ENCODE assay signal across 11 cellular contexts in the genomic region with DNA sequence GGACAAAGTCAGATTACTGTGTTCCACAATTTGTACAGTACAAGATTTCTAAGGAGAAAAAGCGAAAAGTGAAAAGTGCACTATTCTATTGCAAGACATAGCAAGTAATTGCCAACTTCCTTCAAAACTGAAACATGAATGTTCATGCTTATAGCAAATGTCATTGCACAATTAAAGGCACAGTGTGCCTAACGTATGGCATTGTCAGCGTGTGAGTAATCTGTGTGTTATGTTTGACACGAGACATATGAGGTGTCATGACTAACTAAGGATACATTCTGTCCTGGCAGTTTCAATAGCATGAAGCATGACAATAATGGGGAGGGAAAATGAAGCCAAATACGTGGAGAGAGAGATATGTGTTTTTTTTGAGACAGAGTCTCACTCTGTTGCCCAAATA. TPM values are rescaled to one million over a fixed set of nuclear protein-coding genes. Genes with fewer than 3 reads are reported as not detected.
DNase-seq lines count a peak whose midpoint lies in the region; ATAC-seq, FAIRE-seq and TF ChIP-seq lines count a peak whose summit lies in the region.
"Had no signal": no experiment of that assay in that cellular context is flagged by ENCODE, and none has a peak within 500 bp of the region (broad histone marks: within the 10 kb centered on the region; RNA-seq: fewer than 3 reads in every experiment).

No MANE protein-coding gene starts in this region.

- no peaks in the 10 kb centered on the region for H4K20me1 ChIP-seq in keratinocyte (ENCODE audit: control insufficient read depth, extremely low read depth, insufficient read depth, low read length)

- POLR2A ChIA-PET in activated CD4-positive, alpha-beta memory T cell treated with anti-CD3 and anti-CD28 coated beads, Interleukin-2, amount 10 ng/mL, durations not matched to agents 7 days and 5 days (lab: Charles Lee): no interaction called here

- no peaks in the 10 kb centered on the region for H3K79me2 ChIP-seq in keratinocyte (ENCODE audit: control insufficient read depth, insufficient read depth, low read length)

- FAIRE-seq in GM12891 (lab: Jason Lieb, UNC) (peak; percentile 99), keratinocyte (lab: Jason Lieb, UNC) (peak; percentile 99)

- no peak overlapping the region for H3K4me3 ChIP-seq in keratinocyte (ENCODE audit: control insufficient read depth in 2 of 3, extremely low read depth in 1 of 3, insufficient read depth in 2 of 3, low read depth in 1 of 3, low read length in 3 of 3)

- H3K9me1 ChIP-seq in keratinocyte (ENCODE audit: control insufficient read depth, extremely low read depth, insufficient read depth, low read length): no peaks in the 10 kb centered on the region

- no peak for TF ChIP-seq POLR2A in GM12891 (IDR thresholded peaks at IDR 0.05; ENCODE audit: low read depth, low read length)

- TF ChIP-seq CTCF in keratinocyte (optimal IDR thresholded peaks at IDR 0.05 in 1 of 3, IDR thresholded peaks at IDR 0.05 in 1 of 3, conservative IDR thresholded peaks at IDR 0.05 in 1 of 3; ENCODE audit: extremely low read depth in 1 of 3, insufficient read depth in 2 of 3, low read length in 3 of 3) (no peak), GM10266 (IDR thresholded peaks at IDR 0.05; ENCODE audit: control insufficient read depth, insufficient read depth, low read depth, missing control alignments) (no peak)

- H3K27ac Mint-ChIP-seq in activated CD4-positive, alpha-beta memory T cell treated with anti-CD3 and anti-CD28 coated beads, Interleukin-2, amount 10 ng/mL, durations not matched to agents 7 days and 5 days: no peak overlapping the region
- H3K27ac Mint-ChIP-seq: activated CD8-positive, alpha-beta memory T cell treated with anti-CD3 and anti-CD28 coated beads, Interleukin-2, amount 10 ng/mL, durations not matched to agents 7 days and 5 days had no signal

- no peaks in the 10 kb centered on the region for H3K4me1 Mint-ChIP-seq in activated CD4-positive, alpha-beta memory T cell treated with anti-CD3 and anti-CD28 coated beads, Interleukin-2, amount 10 ng/mL, durations not matched to agents 7 days and 5 days
- H3K4me1 Mint-ChIP-seq: activated CD8-positive, alpha-beta memory T cell treated with anti-CD3 and anti-CD28 coated beads, Interleukin-2, amount 10 ng/mL, durations not matched to agents 7 days and 5 days had no signal

- no peaks in the 10 kb centered on the region for H3K9me3 Mint-ChIP-seq in activated CD4-positive, alpha-beta memory T cell treated with anti-CD3 and anti-CD28 coated beads, Interleukin-2, amount 10 ng/mL, durations not matched to agents 7 days and 5 days

- H3K9ac ChIP-seq in keratinocyte (ENCODE audit: control insufficient read depth, extremely low read depth, insufficient read depth, low read length): no peak overlapping the region

- dilution Hi-C loops in keratinocyte (cut with MboI; ENCODE audit: extremely low pct_ligation_motif_present, low sequenced_read_pairs): no loop called here

- no peaks in the 10 kb centered on the region for H3K9me3 ChIP-seq in keratinocyte (ENCODE audit: control insufficient read depth, low read depth, low read length)

- H3K27me3 Mint-ChIP-seq in activated CD4-positive, alpha-beta memory T cell treated with anti-CD3 and anti-CD28 coated beads, Interleukin-2, amount 10 ng/mL, durations not matched to agents 7 days and 5 days: peaks cover 1% of the 10 kb centered on the region
- H3K27me3 Mint-ChIP-seq: activated CD8-positive, alpha-beta memory T cell treated with anti-CD3 and anti-CD28 coated beads, Interleukin-2, amount 10 ng/mL, durations not matched to agents 7 days and 5 days had no signal

- peak overlapping the region; percentile 55 for H3K27ac ChIP-seq in keratinocyte (ENCODE audit: control insufficient read depth, insufficient read depth, low read length)

- peak; percentile 47 for ATAC-seq in GM21717 (IDR thresholded peaks at IDR 0.05; ENCODE audit: unreplicated experiment)
- ATAC-seq: activated CD8-positive, alpha-beta memory T cell treated with anti-CD3 and anti-CD28 coated beads, Interleukin-2, amount 10 ng/mL, durations not matched to agents 7 days and 5 days had no signal

- H3K36me3 Mint-ChIP-seq in activated CD4-positive, alpha-beta memory T cell treated with anti-CD3 and anti-CD28 coated beads, Interleukin-2, amount 10 ng/mL, durations not matched to agents 7 days and 5 days (ENCODE audit: low read depth): no peaks in the 10 kb centered on the region
- H3K36me3 Mint-ChIP-seq: activated CD8-positive, alpha-beta memory T cell treated with anti-CD3 and anti-CD28 coated beads, Interleukin-2, amount 10 ng/mL, durations not matched to agents 7 days and 5 days had no signal

- no peaks in the 10 kb centered on the region for H3K36me3 ChIP-seq in keratinocyte (ENCODE audit: control insufficient read depth in 2 of 2, extremely low read depth in 1 of 2, insufficient read depth in 2 of 2, low read length in 2 of 2)

- CTCF ChIA-PET in activated CD4-positive, alpha-beta memory T cell treated with anti-CD3 and anti-CD28 coated beads, Interleukin-2, amount 10 ng/mL, durations not matched to agents 7 days and 5 days (lab: Charles Lee): no interaction called here

- H2AFZ ChIP-seq in keratinocyte (ENCODE audit: control insufficient read depth, low read length): no peak overlapping the region

- peak overlapping the region; percentile 17 for H3K4me2 ChIP-seq in keratinocyte (ENCODE audit: control insufficient read depth, extremely low read depth, insufficient read depth, low read depth, low read length)

- DNase-seq in GM12891 (ENCODE audit: insufficient read length, low spot score) (no peak), NOMO-1 treated with DMSO at 0.1 percent for 48 hours (lab: John Stamatoyannopoulos, UW; ENCODE audit: unreplicated experiment) (peak; percentile 90), keratinocyte (ENCODE audit: low read depth, low spot score) (peak; percentile 41), UCSD-AML1 (lab: John Stamatoyannopoulos, UW; ENCODE audit: unreplicated experiment) (no peak), GM10266 (ENCODE audit: extremely low spot score) (no peak), DMS53 treated with DMSO at 0.1 percent for 48 hours (lab: John Stamatoyannopoulos, UW; ENCODE audit: unreplicated experiment) (no peak)
- DNase-seq in activated CD4-positive, alpha-beta memory T cell treated with anti-CD3 and anti-CD28 coated beads, Interleukin-2, amount 10 ng/mL, durations not matched to agents 7 days and 5 days: no peak
- DNase-seq: activated CD8-positive, alpha-beta memory T cell treated with anti-CD3 and anti-CD28 coated beads, Interleukin-2, amount 10 ng/mL, durations not matched to agents 7 days and 5 days; retina; stimulated activated naive CD4-positive, alpha-beta T cell had no signal

- no peak overlapping the region for H3K4me3 Mint-ChIP-seq in activated CD4-positive, alpha-beta memory T cell treated with anti-CD3 and anti-CD28 coated beads, Interleukin-2, amount 10 ng/mL, durations not matched to agents 7 days and 5 days
- H3K4me3 Mint-ChIP-seq: activated CD8-positive, alpha-beta memory T cell treated with anti-CD3 and anti-CD28 coated beads, Interleukin-2, amount 10 ng/mL, durations not matched to agents 7 days and 5 days had no signal

- peaks cover 18% of the 10 kb centered on the region for H3K4me1 ChIP-seq in keratinocyte (ENCODE audit: control insufficient read depth, extremely low read depth, insufficient read depth, low read length)

- no peaks in the 10 kb centered on the region for H3K27me3 ChIP-seq in keratinocyte (ENCODE audit: control insufficient read depth, extremely low read depth, insufficient read depth, low read length)

TF ChIP-seq in GM12891, 5 proteins besides CTCF, POLR2A, EP300 and RAD21:
- TF ChIP-seq TAF1 (IDR thresholded peaks at IDR 0.05; ENCODE audit: low read depth, low read length) (no peak), POU2F2 (IDR thresholded peaks at IDR 0.05; ENCODE audit: low read depth, low read length) (peak; percentile 40; the same call in 1 of the 2 replicates), SPI1 (IDR thresholded peaks at IDR 0.05; ENCODE audit: low read depth, low read length) (no peak)

RNA-seq across cellular contexts. Expression of gene TBC1D9, which starts 33.6 kb away (rescaled TPM):
- polyA plus RNA-seq in GM12891 (2012; ENCODE audit: low read depth, missing spikeins): 3.1 TPM
- polyA plus RNA-seq in keratinocyte: 9.0 to 14.7 TPM (median 11.6 TPM) in 3 replicates
- 15.5 TPM for polyA plus RNA-seq in keratinocyte (2011; ENCODE audit: low read depth)
- 10.8 and 15.6 TPM in 2 replicates for polyA plus RNA-seq in keratinocyte (2011; cell fraction: cytosol; rRNA removed)
- 21.1 and 22.8 TPM in 2 replicates for polyA plus RNA-seq in keratinocyte (2011; cell fraction: nucleus; rRNA removed)
- polyA plus RNA-seq in keratinocyte (2012; ENCODE audit: low replicate concordance): 8.5 and 14.5 TPM in 2 replicates
- 10.7 to 30.3 TPM (median 28.9 TPM) in 3 replicates for polyA minus RNA-seq in keratinocyte
- 20.9 TPM for polyA minus RNA-seq in keratinocyte (2011; cell fraction: cytosol; rRNA and poly(A)+ RNA removed)
- polyA minus RNA-seq in keratinocyte (2011; cell fraction: nucleus; rRNA and poly(A)+ RNA removed): 34.7 and 49.0 TPM in 2 replicates
- under 1 TPM in 1 of 2 experiments, not detected in 1; 0.15 TPM for total RNA-seq in activated CD4-positive, alpha-beta memory T cell treated with anti-CD3 and anti-CD28 coated beads, Interleukin-2, amount 10 ng/mL, durations not matched to agents 7 days and 5 days

Comparison
In these comparisons a context has a peak if more than half of its experiments do, and no peak if none do; other contexts are left out.
1. DNase-seq: peak in NOMO-1 treated with DMSO at 0.1 percent for 48 hours (single experiment) and keratinocyte (single experiment); none in GM12891 (single experiment), activated CD4-positive, alpha-beta memory T cell treated with anti-CD3 and anti-CD28 coated beads, Interleukin-2, amount 10 ng/mL, durations not matched to agents 7 days and 5 days (single experiment), UCSD-AML1 (single experiment), GM10266 (single experiment) and DMS53 treated with DMSO at 0.1 percent for 48 hours (single experiment).